Comparison of ENCODE assay signal across 14 cellular contexts in genomic region chr11:64131657-64132387, GRCh38. TPM values are rescaled to one million over a fixed set of nuclear protein-coding genes. Genes with fewer than 3 reads are reported as not detected.
DNase-seq lines count a peak whose midpoint lies in the region; ATAC-seq and TF ChIP-seq lines count a peak whose summit lies in the region.
"Had no signal": no experiment of that assay in that cellular context is flagged by ENCODE, and none has a peak within 500 bp of the region (broad histone marks: within the 10 kb centered on the region; RNA-seq: fewer than 3 reads in every experiment).

No MANE protein-coding gene starts in this region.

- H3K27ac ChIP-seq in left lung: no peak overlapping the region

- no peaks in the 10 kb centered on the region for H3K36me3 ChIP-seq in left lung
- H3K36me3 ChIP-seq in mucosa of descending colon (ENCODE audit: low read depth): no peaks in the 10 kb centered on the region

- H3K9me3 ChIP-seq in left lung: no peaks in the 10 kb centered on the region
- no peaks in the 10 kb centered on the region for H3K9me3 ChIP-seq in mucosa of descending colon
- H3K9me3 ChIP-seq: body of pancreas had no signal

- H3K4me3 ChIP-seq in left lung: no peak overlapping the region
- no peak overlapping the region for H3K4me3 ChIP-seq in mucosa of descending colon
- H3K4me3 ChIP-seq: body of pancreas had no signal

- H3K4me1 ChIP-seq in left lung (peaks cover 0 to 17% of the 10 kb centered on the region in 2 donors), mucosa of descending colon (ENCODE audit: low read depth) (no peaks in the 10 kb centered on the region)

- peak; percentile 65 for ATAC-seq in left lung
- ATAC-seq in GM18505 (IDR thresholded peaks at IDR 0.05; ENCODE audit: unreplicated experiment): no peak
- ATAC-seq in mucosa of descending colon: no peak
- ATAC-seq: body of pancreas; Right ventricle myocardium inferior; stimulated activated naive CD8-positive, alpha-beta T cell treated with anti-CD3 and anti-CD28 coated beads, Interleukin-15, Interleukin-2, amounts not matched to agents 100 U/mL and 50 U/mL, for 24 hours had no signal

- no peak for TF ChIP-seq POLR2A in GM18505 (IDR thresholded peaks at IDR 0.05; ENCODE audit: borderline replicate concordance, extremely low read depth, insufficient read depth, insufficient read length)

- TF ChIP-seq CTCF in left lung (IDR thresholded peaks at IDR 0.05) (no peak), mucosa of descending colon (IDR thresholded peaks at IDR 0.05) (no peak)

- DNase-seq in D341Med (ENCODE audit: low spot score): peak; percentile 79
- DNase-seq in NCI-H1092 treated with DMSO at 0.1 percent for 48 hours (lab: John Stamatoyannopoulos, UW): peak; percentile 77
- peak; percentile 90 for DNase-seq in NCI-H510A treated with DMSO at 0.1 percent for 48 hours (lab: John Stamatoyannopoulos, UW)
- DNase-seq in left lung: peak in 1 of 2 donors; percentile 58
- DNase-seq in H4 (ENCODE audit: low spot score): no peak
- DNase-seq in Ammon's horn (ENCODE audit: low spot score): no peak
- DNase-seq in mucosa of descending colon: no peak
- DNase-seq: AML-193; body of pancreas; stimulated activated CD4-positive, alpha-beta T cell treated with anti-CD3 and anti-CD28 coated beads, Interleukin-4, amount 100 ng/mL, for 4 hours; stimulated activated naive CD8-positive, alpha-beta T cell treated with anti-CD3 and anti-CD28 coated beads, Interleukin-15, Interleukin-2, amounts not matched to agents 100 U/mL and 50 U/mL, for 24 hours; T1000 had no signal

- no peaks in the 10 kb centered on the region for H3K27me3 ChIP-seq in left lung
- H3K27me3 ChIP-seq: body of pancreas had no signal

- intact Hi-C loops in left lung (cut with DNase I): no loop called here
- intact Hi-C loops in mucosa of descending colon (cut with DNase I, micrococcal nuclease): no loop called here

RNA-seq across cellular contexts. Expression of gene MACROD1, which starts 34.1 kb away (rescaled TPM):
- 10 to 100 TPM; 13.5 to 19.8 TPM for total RNA-seq in left lung
- 4.7 and 5.1 TPM in 2 replicates for total RNA-seq in H4 (2014; rRNA removed; shearing (Covaris generic))
- 10 to 100 TPM; 26.7 to 38.7 (median 38.1) TPM for total RNA-seq in mucosa of descending colon

RNA-seq across cellular contexts. Expression of gene STIP1, which starts 54.1 kb away (rescaled TPM):
- total RNA-seq in left lung (100 to 1,000 TPM; 124 to 149 TPM), mucosa of descending colon (100 to 1,000 TPM in 1 of 3 donors, 10 to 100 TPM in 2; 49.4 to 118 (median 80.3) TPM)
- 258 and 296 TPM in 2 replicates for total RNA-seq in H4 (2014; rRNA removed; shearing (Covaris generic))

Comparison
In these comparisons a context has a peak if more than half of its experiments do, and no peak if none do; other contexts are left out.
1. DNase-seq: peak in D341Med (single experiment), NCI-H1092 treated with DMSO at 0.1 percent for 48 hours (single experiment) and NCI-H510A treated with DMSO at 0.1 percent for 48 hours (single experiment); none in H4 (single experiment), Ammon's horn (single experiment) and mucosa of descending colon (0 of 3).